1 cellular context compared by ENCODE assay signal in genomic region chr3:44321335-44321734, GRCh38.
A peak's percentile ranks its signal among the peaks of the same experiment; 100 is the strongest.
TF ChIP-seq lines count a peak whose summit lies in the region.

No MANE protein-coding gene starts in this region.

TF ChIP-seq in HepG2, 621 proteins besides CTCF, POLR2A, EP300 and RAD21 (continued from another document and continues in another):
- TF ChIP-seq DZIP1 (CRISPR knock-in tag; IDR thresholded peaks at IDR 0.05) (no peak), PRMT3 (CRISPR knock-in tag; IDR thresholded peaks at IDR 0.05; ENCODE audit: borderline replicate concordance, low read depth) (no peak), EEA1 (CRISPR knock-in tag; IDR thresholded peaks at IDR 0.05; ENCODE audit: borderline replicate concordance) (no peak), RXRA (CRISPR knock-in tag; IDR thresholded peaks at IDR 0.05) (peak; percentile 28; the same call in 1 of the 2 replicates), SCMH1 (CRISPR knock-in tag; IDR thresholded peaks at IDR 0.05; ENCODE audit: borderline replicate concordance) (no peak), TMF1 (CRISPR knock-in tag; IDR thresholded peaks at IDR 0.05; ENCODE audit: low read depth) (no peak), HBP1 (CRISPR knock-in tag; IDR thresholded peaks at IDR 0.05; ENCODE audit: low read depth) (no peak), GABPA (IDR thresholded peaks at IDR 0.05; ENCODE audit: low read depth, low read length) (no peak), GABPA (CRISPR knock-in tag; IDR thresholded peaks at IDR 0.05; ENCODE audit: low read depth) (peak; percentile 48; the same call in 1 of the 2 replicates), ISX (CRISPR knock-in tag; conservative IDR thresholded peaks at IDR 0.05) (no peak), MTA1 (CRISPR knock-in tag; IDR thresholded peaks at IDR 0.05; ENCODE audit: borderline replicate concordance) (no peak; the same call in 1 of the 2 replicates), REXO4 (CRISPR knock-in tag; IDR thresholded peaks at IDR 0.05; ENCODE audit: borderline replicate concordance) (no peak), ZNF543 (CRISPR knock-in tag; IDR thresholded peaks at IDR 0.05) (no peak), ZNF597 (CRISPR knock-in tag; IDR thresholded peaks at IDR 0.05) (no peak), ZBTB25 (CRISPR knock-in tag; IDR thresholded peaks at IDR 0.05) (no peak), MXD3 (CRISPR knock-in tag; IDR thresholded peaks at IDR 0.05) (no peak), ZNF639 (CRISPR knock-in tag; conservative IDR thresholded peaks at IDR 0.05) (no peak), ZNF382 (CRISPR knock-in tag; IDR thresholded peaks at IDR 0.05; ENCODE audit: borderline replicate concordance) (no peak), ZNF557 (CRISPR knock-in tag; IDR thresholded peaks at IDR 0.05) (no peak), SSRP1 (CRISPR knock-in tag; IDR thresholded peaks at IDR 0.05) (no peak), ZNF180 (CRISPR knock-in tag; IDR thresholded peaks at IDR 0.05; ENCODE audit: borderline replicate concordance, low read depth) (no peak), KMT2A (CRISPR knock-in tag; IDR thresholded peaks at IDR 0.05) (no peak), MATR3 (CRISPR knock-in tag; IDR thresholded peaks at IDR 0.05) (no peak), IRF1 (CRISPR knock-in tag; IDR thresholded peaks at IDR 0.05; ENCODE audit: low read depth) (no peak), TFAP4 (IDR thresholded peaks at IDR 0.05; ENCODE audit: borderline replicate concordance, low read depth) (0 out of 2 replicates have a peak, but pooled peaks have one; percentile 24), ZNF281 (CRISPR knock-in tag; IDR thresholded peaks at IDR 0.05; ENCODE audit: borderline replicate concordance) (no peak), SOX13 (IDR thresholded peaks at IDR 0.05) (no peak), SOX13 (CRISPR knock-in tag; conservative IDR thresholded peaks at IDR 0.05 in 1 of 2, IDR thresholded peaks at IDR 0.05 in 1 of 2) (peak in 1 of 2 experiments; percentile 90; a peak in 2 of 4 replicates), ELF4 (CRISPR knock-in tag; IDR thresholded peaks at IDR 0.05; ENCODE audit: borderline replicate concordance) (no peak), JUN (CRISPR knock-in tag; IDR thresholded peaks at IDR 0.05) (no peak), ZBTB4 (CRISPR knock-in tag; IDR thresholded peaks at IDR 0.05; ENCODE audit: borderline replicate concordance) (no peak), TEAD2 (CRISPR knock-in tag; IDR thresholded peaks at IDR 0.05) (no peak), DMTF1 (CRISPR knock-in tag; IDR thresholded peaks at IDR 0.05) (no peak), ZNF75D (CRISPR knock-in tag; IDR thresholded peaks at IDR 0.05; ENCODE audit: borderline replicate concordance) (no peak), ZNF749 (CRISPR knock-in tag; IDR thresholded peaks at IDR 0.05; ENCODE audit: borderline replicate concordance) (no peak), ARHGAP35 (CRISPR knock-in tag; IDR thresholded peaks at IDR 0.05; ENCODE audit: borderline replicate concordance) (no peak), ZNF891 (CRISPR knock-in tag; IDR thresholded peaks at IDR 0.05) (no peak), NPAS2 (CRISPR knock-in tag; IDR thresholded peaks at IDR 0.05; ENCODE audit: borderline replicate concordance) (no peak), MBNL3 (CRISPR knock-in tag; conservative IDR thresholded peaks at IDR 0.05) (no peak), TEF (CRISPR knock-in tag; IDR thresholded peaks at IDR 0.05) (no peak), CBFB (CRISPR knock-in tag; IDR thresholded peaks at IDR 0.05) (no peak), ZNF20 (CRISPR knock-in tag; IDR thresholded peaks at IDR 0.05) (no peak), MEIS1 (CRISPR knock-in tag; IDR thresholded peaks at IDR 0.05; ENCODE audit: borderline replicate concordance) (peak; percentile 71; the same call in 1 of the 2 replicates), RBAK (CRISPR knock-in tag; IDR thresholded peaks at IDR 0.05) (no peak), ZSCAN20 (CRISPR knock-in tag; IDR thresholded peaks at IDR 0.05; ENCODE audit: borderline replicate concordance) (no peak)
